In the genomic region with DNA sequence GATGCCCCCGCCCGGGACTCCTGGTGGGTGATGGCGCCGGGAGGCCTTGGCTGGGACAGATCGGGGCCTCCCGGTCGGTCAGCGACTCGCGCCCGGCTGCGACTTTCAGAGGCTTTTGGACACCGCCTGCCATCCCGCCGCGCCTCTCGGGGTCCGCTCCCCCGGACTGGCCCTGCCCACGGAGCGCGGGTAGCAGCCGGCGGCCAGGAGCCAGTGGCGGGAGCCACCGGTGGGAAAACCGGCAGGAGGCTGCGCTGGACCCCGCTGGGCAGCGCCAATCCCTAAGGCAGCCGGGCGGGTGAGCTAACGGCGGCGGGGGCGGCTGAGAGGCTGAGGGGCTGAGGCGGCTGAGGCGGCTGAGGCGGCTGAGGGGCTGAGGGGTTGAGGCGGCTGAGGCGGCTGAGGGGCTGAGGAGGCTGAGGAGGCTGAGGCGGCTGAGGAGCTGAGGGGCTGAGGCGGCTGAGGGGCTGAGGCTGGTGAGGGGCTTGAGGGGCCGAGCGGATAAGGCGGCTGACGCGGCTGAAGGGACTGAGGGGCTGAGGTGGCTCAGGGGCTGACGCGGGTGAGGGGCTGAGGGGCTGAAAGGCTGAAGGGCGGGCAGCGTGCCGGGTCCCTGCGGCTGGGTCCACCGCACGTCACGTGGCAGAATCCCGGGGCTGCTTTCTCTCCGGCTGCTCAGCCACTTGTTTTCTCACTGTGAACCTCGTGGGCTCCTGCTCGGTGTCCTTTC, we compare ENCODE assay signal across 8 cellular contexts. TPM values are rescaled to one million over a fixed set of nuclear protein-coding genes. Genes with fewer than 3 reads are reported as not detected.
DNase-seq lines count a peak whose midpoint lies in the region; TF ChIP-seq lines count a peak whose summit lies in the region.
"Not testable (repeated sequence)": the region's sequence is repeated elsewhere in the genome, so short reads cannot be mapped to it uniquely, and the experiment has no call there.

No MANE protein-coding gene starts in this region.

- not testable (repeated sequence) for H3K23ac ChIP-seq in mesenchymal stem cell (ENCODE audit: low read length in 2 of 2)

- H3K27me3 Mint-ChIP-seq in activated naive CD8-positive, alpha-beta T cell treated with anti-CD3 and anti-CD28 coated beads for 36 hours = peaks cover 58% of the 10 kb centered on the region

- not testable (repeated sequence) for TF ChIP-seq CTCF in left ventricle myocardium inferior (IDR thresholded peaks at IDR 0.05; ENCODE audit: borderline replicate concordance)

- not testable (repeated sequence) for H3K36me3 Mint-ChIP-seq in activated naive CD8-positive, alpha-beta T cell treated with anti-CD3 and anti-CD28 coated beads for 36 hours

- intact Hi-C loops in left ventricle myocardium inferior (cut with micrococcal nuclease) = not testable (repeated sequence)

- not testable (repeated sequence) for H3K27ac ChIP-seq in ectodermal cell (ENCODE audit: insufficient read depth, low read depth, low read length, poor library complexity, severe bottlenecking); left ventricle myocardium inferior (replicated peaks); mesenchymal stem cell (ENCODE audit: low read length, poor library complexity, severe bottlenecking); urinary bladder (ENCODE audit: low read depth)

- not testable (repeated sequence) for H3K79me1 ChIP-seq in mesenchymal stem cell (replicated peaks; ENCODE audit: low read length, poor library complexity, severe bottlenecking)

- DNase-seq in ELF-1 (ENCODE audit: low read depth, low spot score) = peak; percentile 53
- peak; percentile 75 for DNase-seq in NCI-H82 (lab: John Stamatoyannopoulos, UW)
- DNase-seq in activated naive CD8-positive, alpha-beta T cell treated with anti-CD3 and anti-CD28 coated beads for 36 hours = peak; percentile 17
- not testable (repeated sequence) for DNase-seq in left ventricle myocardium inferior, mesenchymal stem cell
- DNase-seq in retina = peak; percentile 78

- not testable (repeated sequence) for H2BK5ac ChIP-seq in mesenchymal stem cell (ENCODE audit: low read depth, low read length, poor library complexity, severe bottlenecking)

- not testable (repeated sequence) for H2BK120ac ChIP-seq in mesenchymal stem cell (ENCODE audit: low read depth, low read length)

- H3K4me3 ChIP-seq in ectodermal cell (ENCODE audit: insufficient read depth, low read depth, low read length) (peak overlapping the region; percentile 35), left ventricle myocardium inferior (peak overlapping the region; percentile 60), mesenchymal stem cell (ENCODE audit: insufficient read depth in 1 of 2, low read depth in 1 of 2, low read length in 2 of 2) (peak overlapping the region in 1 of 2 experiments; percentile 69), urinary bladder (ENCODE audit: low read depth, low read length) (peak overlapping the region; percentile 20)

- H3K14ac ChIP-seq in mesenchymal stem cell (ENCODE audit: low read length in 2 of 2) = not testable (repeated sequence)

- not testable (repeated sequence) for H3K9me3 Mint-ChIP-seq in activated naive CD8-positive, alpha-beta T cell treated with anti-CD3 and anti-CD28 coated beads for 36 hours

- not testable (repeated sequence) for H3K4me1 Mint-ChIP-seq in activated naive CD8-positive, alpha-beta T cell treated with anti-CD3 and anti-CD28 coated beads for 36 hours

- H4K8ac ChIP-seq in mesenchymal stem cell (ENCODE audit: low read length) = not testable (repeated sequence)

- not testable (repeated sequence) for H3K4me1 ChIP-seq in ectodermal cell (ENCODE audit: control insufficient read depth, insufficient read depth, low read length); left ventricle myocardium inferior; mesenchymal stem cell (ENCODE audit: control insufficient read depth, insufficient read depth, low read depth, low read length); urinary bladder (ENCODE audit: insufficient read depth)

- peak overlapping the region; percentile 74 for H3K4me3 Mint-ChIP-seq in activated naive CD8-positive, alpha-beta T cell treated with anti-CD3 and anti-CD28 coated beads for 36 hours

- not testable (repeated sequence) for H3K9ac ChIP-seq in mesenchymal stem cell (ENCODE audit: low read length)

- H2BK12ac ChIP-seq in mesenchymal stem cell (ENCODE audit: low read length in 2 of 2) = not testable (repeated sequence)

- not testable (repeated sequence) for H3K9me3 ChIP-seq in ectodermal cell (ENCODE audit: control insufficient read depth, low read length); left ventricle myocardium inferior (replicated peaks); mesenchymal stem cell (ENCODE audit: control insufficient read depth, low read length)

- not testable (repeated sequence) for H3K18ac ChIP-seq in mesenchymal stem cell (ENCODE audit: low read depth in 1 of 2, low read length in 2 of 2)

- not testable (repeated sequence) for H3K4ac ChIP-seq in mesenchymal stem cell (ENCODE audit: low read depth in 1 of 2, low read length in 2 of 2)

- H3K27me3 ChIP-seq in ectodermal cell (ENCODE audit: control insufficient read depth, insufficient read depth, low read length, poor library complexity, severe bottlenecking); mesenchymal stem cell (ENCODE audit: control insufficient read depth in 1 of 2, insufficient read depth in 1 of 2, low read length in 2 of 2): not testable (repeated sequence)
- peaks cover 84% of the 10 kb centered on the region for H3K27me3 ChIP-seq in left ventricle myocardium inferior (ENCODE audit: low read depth)

- 5 to 8% methylated on average over 59 to 60 of the region's 61 CpGs for WGBS in ectodermal cell, 2 experiments
- WGBS in mesenchymal stem cell = 41% methylated on average over 33 of the region's 61 CpGs
- WGBS in urinary bladder = 2% methylated on average over 61 of the region's 61 CpGs

- not testable (repeated sequence) for H2AFZ ChIP-seq in mesenchymal stem cell (ENCODE audit: low read depth, low read length)

- H3K4me2 ChIP-seq in mesenchymal stem cell (ENCODE audit: low read length, poor library complexity, severe bottlenecking) = peak overlapping the region; percentile 14

- H2AK5ac ChIP-seq in mesenchymal stem cell (ENCODE audit: low read length, severe bottlenecking) = not testable (repeated sequence)

- H3K36me3 ChIP-seq in ectodermal cell (ENCODE audit: control insufficient read depth, insufficient read depth, low read length); left ventricle myocardium inferior; mesenchymal stem cell (ENCODE audit: control insufficient read depth in 1 of 2, insufficient read depth in 2 of 2, low read depth in 1 of 2, low read length in 2 of 2); urinary bladder (ENCODE audit: insufficient read depth): not testable (repeated sequence)

- H3K27ac Mint-ChIP-seq in activated naive CD8-positive, alpha-beta T cell treated with anti-CD3 and anti-CD28 coated beads for 36 hours = not testable (repeated sequence)

- H2BK15ac ChIP-seq in mesenchymal stem cell (ENCODE audit: low read depth, poor library complexity, severe bottlenecking) = not testable (repeated sequence)

- H4K91ac ChIP-seq in mesenchymal stem cell (ENCODE audit: low read length) = not testable (repeated sequence)

RNA-seq across cellular contexts. Expression of gene ZNF624, which starts 13.4 kb away (rescaled TPM):
- 1 to 10 TPM; 3.9 to 4.0 TPM for total RNA-seq in activated naive CD8-positive, alpha-beta T cell treated with anti-CD3 and anti-CD28 coated beads for 36 hours
- 7.7 TPM for polyA plus RNA-seq in ectodermal cell (2013, experiment 1 of 4)
- polyA plus RNA-seq in ectodermal cell (2013, experiment 2 of 4) = 6.7 TPM
- 6.4 TPM for polyA plus RNA-seq in ectodermal cell (2013, experiment 3 of 4)
- 6.5 TPM for polyA plus RNA-seq in ectodermal cell (2013, experiment 4 of 4)
- 1.2 TPM for total RNA-seq in left ventricle myocardium inferior
- polyA plus RNA-seq in mesenchymal stem cell (2013, experiment 1 of 2) = 3.0 TPM
- 2.8 TPM for polyA plus RNA-seq in mesenchymal stem cell (2013, experiment 2 of 2)
- total RNA-seq in urinary bladder = 24.1 TPM
- 2.1 TPM for polyA plus RNA-seq in urinary bladder

RNA-seq across cellular contexts. Expression of gene CCDC144A, which starts 23.0 kb away (rescaled TPM):
- total RNA-seq in activated naive CD8-positive, alpha-beta T cell treated with anti-CD3 and anti-CD28 coated beads for 36 hours = 1 to 10 TPM; 2.0 to 2.1 TPM
- 1.6 TPM for polyA plus RNA-seq in ectodermal cell (2013, experiment 1 of 4)
- 1.4 TPM for polyA plus RNA-seq in ectodermal cell (2013, experiment 2 of 4)
- polyA plus RNA-seq in ectodermal cell (2013, experiment 3 of 4) = 1.1 TPM
- polyA plus RNA-seq in ectodermal cell (2013, experiment 4 of 4) = 1.1 TPM
- total RNA-seq in left ventricle myocardium inferior (2.8 TPM), urinary bladder (4.7 TPM)
- 0.04 TPM for polyA plus RNA-seq in mesenchymal stem cell (2013, experiment 1 of 2)
- 0.04 TPM for polyA plus RNA-seq in mesenchymal stem cell (2013, experiment 2 of 2)
- 1.3 TPM for polyA plus RNA-seq in urinary bladder
